Comparison of ENCODE assay signal across 15 cellular contexts in the genomic region with DNA sequence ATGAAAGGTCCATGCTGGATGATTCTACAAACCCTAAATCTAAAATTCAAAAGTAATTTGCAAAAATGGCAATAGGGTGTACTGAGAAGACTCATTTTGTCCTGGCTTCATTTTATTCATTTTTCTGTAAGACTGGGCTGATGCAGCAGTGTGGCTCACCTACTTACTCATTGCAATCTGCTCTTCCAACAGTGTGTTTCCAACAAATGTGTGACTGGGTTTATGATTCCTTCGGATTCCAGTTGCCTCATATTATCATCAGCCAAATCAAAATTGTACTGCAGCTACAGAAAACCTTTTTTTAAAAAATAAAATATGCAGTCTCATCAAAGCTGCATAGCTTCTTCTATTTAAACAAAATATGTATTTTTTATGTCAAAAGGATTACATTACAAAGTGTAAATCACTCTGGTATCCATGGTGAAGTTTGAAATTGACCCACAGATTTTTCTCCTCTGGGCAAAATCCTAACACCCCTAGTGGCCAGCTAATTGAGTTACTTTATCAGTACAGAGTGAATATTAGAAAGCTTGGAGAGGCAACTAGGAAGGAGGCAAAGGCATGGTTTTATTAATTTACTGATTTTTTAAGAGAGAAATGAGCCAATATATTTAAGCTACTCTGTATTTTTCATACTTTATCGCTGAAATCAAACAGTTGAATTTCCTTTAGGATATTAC.
DNase-seq lines count a peak whose midpoint lies in the region; ATAC-seq and TF ChIP-seq lines count a peak whose summit lies in the region.
"Had no signal": no experiment of that assay in that cellular context is flagged by ENCODE, and none has a peak within 500 bp of the region (broad histone marks: within the 10 kb centered on the region; RNA-seq: fewer than 3 reads in every experiment).

No MANE protein-coding gene starts in this region.

- no peaks in the 10 kb centered on the region for H3K9me2 ChIP-seq in PC-3 (replicated peaks; ENCODE audit: low read length)

- no peak overlapping the region for H3K27ac ChIP-seq in PC-3 (ENCODE audit: low read length)

- no peak overlapping the region for H3K4me2 ChIP-seq in PC-3 (ENCODE audit: low read length)

- TF ChIP-seq CTCF in GM12864 (IDR thresholded peaks at IDR 0.05; ENCODE audit: low read depth, low read length, missing control alignments) (peak; percentile 1), PC-3 (conservative IDR thresholded peaks at IDR 0.05; ENCODE audit: low read depth, low read length) (peak; percentile 46; the same call in 1 of the 2 replicates), epithelial cell of proximal tubule (conservative IDR thresholded peaks at IDR 0.05; ENCODE audit: low read depth, low read length) (peak; percentile 31), retinal pigment epithelial cell (conservative IDR thresholded peaks at IDR 0.05; ENCODE audit: low read depth, low read length) (peak; percentile 37)

- H3K27me3 ChIP-seq in PC-3 (ENCODE audit: low read length), result no peaks in the 10 kb centered on the region

- H2AFZ ChIP-seq in PC-3 (ENCODE audit: low read length), result no peak overlapping the region

- no peaks in the 10 kb centered on the region for H3K9me3 ChIP-seq in PC-3 (ENCODE audit: low read length)

- BruUV-seq in PC-3 (replicated peaks; lab: Mats Ljungman, UMichigan), result no TSS peak

- intact Hi-C loops in PC-3 (cut with micrococcal nuclease), result no loop called here

- ATAC-seq in PC-3 (no peak), GM18909 (IDR thresholded peaks at IDR 0.05; ENCODE audit: poor library complexity, unreplicated experiment) (no peak)
- ATAC-seq: activated CD4-positive, alpha-beta T cell treated with anti-CD3 and anti-CD28 coated beads for 36 hours; left ventricle myocardium superior had no signal

- no peaks in the 10 kb centered on the region for H3F3A ChIP-seq in PC-3 (ENCODE audit: low read length, unreplicated experiment)

- H3K4me1 ChIP-seq in PC-3 (ENCODE audit: insufficient read depth, low read length), result no peaks in the 10 kb centered on the region

- H3K9ac ChIP-seq in PC-3 (ENCODE audit: low read length), result no peak overlapping the region

- H3K36me3 ChIP-seq in PC-3 (ENCODE audit: low read depth, low read length), result no peaks in the 10 kb centered on the region

- CTCF ChIA-PET in PC-3 (lab: Charles Lee), result interaction anchor here (0.5 to 0.7 kb wide), 2 partner anchors 50 to 929 kb away, joined by 3 to 4 read pairs; no protein-coding TSS in a partner anchor

- H3K4me3 ChIP-seq in GM12864 (ENCODE audit: low read depth, low read length) (no peak overlapping the region), PC-3 (ENCODE audit: low read length) (no peak overlapping the region), epithelial cell of proximal tubule (ENCODE audit: low read depth, low read length) (no peak overlapping the region), retinal pigment epithelial cell (ENCODE audit: low read length) (no peak overlapping the region)

- H4K20me1 ChIP-seq in PC-3 (ENCODE audit: low read length), result no peaks in the 10 kb centered on the region

- H3K79me2 ChIP-seq in PC-3 (ENCODE audit: low read length), result no peaks in the 10 kb centered on the region

- POLR2A ChIA-PET in PC-3 (lab: Charles Lee; ENCODE audit: unreplicated experiment), result no interaction called here

- DNase-seq in GM12864 (ENCODE audit: low read depth) (no peak), PC-3 (no peak), epithelial cell of proximal tubule (ENCODE audit: low read depth) (no peak), retinal pigment epithelial cell (ENCODE audit: low read depth) (no peak), LoVo (ENCODE audit: low spot score) (no peak), COR-L47 (lab: John Stamatoyannopoulos, UW) (no peak)
- DNase-seq: activated CD4-positive, alpha-beta T cell treated with anti-CD3 and anti-CD28 coated beads for 36 hours; DND-41; foreskin melanocyte; left ventricle myocardium superior; NCI-H1105 treated with DMSO at 0.1 percent for 48 hours; SIG-M5; small intestine; stimulated activated CD4-positive, alpha-beta T cell treated with anti-CD3 and anti-CD28 coated beads, Interleukin-4, amount 100 ng/mL, for 4 hours had no signal
